Comparison of ENCODE assay signal across 8 cellular contexts in the genomic region with DNA sequence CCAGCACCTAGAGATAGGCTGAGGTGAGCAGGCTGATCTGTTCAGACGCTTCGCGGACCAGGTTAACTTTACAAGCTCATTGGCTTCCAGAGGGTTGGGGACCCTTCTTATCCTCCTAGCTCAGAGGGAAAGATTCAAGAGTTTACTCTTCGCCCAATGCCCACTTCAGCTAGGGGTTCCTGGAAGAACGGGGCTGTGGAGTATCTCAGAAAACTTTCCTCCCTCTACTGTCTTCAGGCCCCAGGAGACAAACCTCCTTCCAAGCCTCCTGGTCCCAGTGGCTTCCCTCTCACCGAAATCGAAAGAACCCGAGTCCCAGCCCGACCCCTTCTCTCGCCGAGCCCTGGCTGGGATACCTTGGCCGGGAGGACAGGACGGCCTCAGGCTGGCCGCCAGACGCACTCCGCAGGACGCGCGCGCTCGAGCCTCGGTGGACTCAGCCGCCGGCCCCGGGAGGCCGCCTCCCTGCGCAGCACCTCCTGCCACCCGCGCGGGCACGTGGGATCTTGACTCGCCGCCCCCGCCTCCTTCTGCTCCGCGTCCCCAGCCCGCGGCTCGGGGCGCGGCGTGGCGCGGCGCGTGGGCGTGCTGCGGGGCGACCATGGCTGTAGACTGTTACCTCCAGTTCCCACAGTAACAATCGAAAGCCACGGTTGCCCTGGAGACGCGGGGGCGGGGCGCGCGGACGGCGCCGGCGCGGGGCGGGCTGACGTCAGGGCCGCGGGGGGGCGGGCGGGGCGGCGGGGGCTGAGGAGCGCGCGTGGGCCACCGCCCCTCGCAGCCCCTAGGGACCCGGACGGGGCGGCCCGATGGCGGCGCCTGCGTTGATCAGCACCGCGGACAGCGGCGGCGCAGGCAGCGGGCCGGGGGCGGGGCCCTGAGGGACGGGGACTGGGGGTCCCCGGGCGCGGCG. TPM values are rescaled to one million over a fixed set of nuclear protein-coding genes. Genes with fewer than 3 reads are reported as not detected.
DNase-seq lines count a peak whose midpoint lies in the region; ATAC-seq and TF ChIP-seq lines count a peak whose summit lies in the region.

No MANE protein-coding gene starts in this region.

- peaks cover 22% of the 10 kb centered on the region for H3K27me3 Mint-ChIP-seq in endothelial cell (ENCODE audit: unreplicated experiment)

- H3K4me1 Mint-ChIP-seq in endothelial cell (ENCODE audit: unreplicated experiment): peaks cover 12% of the 10 kb centered on the region

- H3K9me3 Mint-ChIP-seq in endothelial cell (ENCODE audit: unreplicated experiment): no peaks in the 10 kb centered on the region

- peak; percentile 16 for DNase-seq in NCI-H510A treated with DMSO at 0.1 percent for 48 hours (lab: John Stamatoyannopoulos, UW)
- DNase-seq in NCI-H510A (lab: John Stamatoyannopoulos, UW): no peak
- DNase-seq in NCI-H748 treated with DMSO at 0.1 percent for 48 hours (lab: John Stamatoyannopoulos, UW): peak; percentile 59
- DNase-seq in activated CD8-positive, alpha-beta memory T cell treated with anti-CD3 and anti-CD28 coated beads, Interleukin-2, amount 50 U/mL, for 24 hours (ENCODE audit: extremely low read depth): peak; percentile 73
- DNase-seq in endothelial cell (ENCODE audit: low spot score): peak; percentile 86
- peak; percentile 84 to 85 for DNase-seq in stimulated activated CD8-positive, alpha-beta memory T cell treated with anti-CD3 and anti-CD28 coated beads, Interleukin-2, amount 100 ng/mL, for 48 hours (ENCODE audit: low read depth in 2 of 2)

- peaks cover 35% of the 10 kb centered on the region for H3K27me3 ChIP-seq in mononuclear cell (ENCODE audit: insufficient read depth, low read length)

- H3K4me3 ChIP-seq in mononuclear cell (ENCODE audit: low read length): peak overlapping the region; percentile 44

- H3K9me3 ChIP-seq in mononuclear cell (ENCODE audit: low read depth, low read length): no peaks in the 10 kb centered on the region

- TF ChIP-seq CTCF in endothelial cell (IDR thresholded peaks at IDR 0.05; ENCODE audit: unreplicated experiment): no peak

- peaks cover 30% of the 10 kb centered on the region for H3K4me1 ChIP-seq in mononuclear cell (ENCODE audit: insufficient read depth, low read length)

- H3K4me3 Mint-ChIP-seq in endothelial cell (ENCODE audit: unreplicated experiment): peak overlapping the region; percentile 89

- peak; percentile 50 for ATAC-seq in HG02981 (IDR thresholded peaks at IDR 0.05; ENCODE audit: unreplicated experiment)

- peak overlapping the region; percentile 64 for H3K27ac Mint-ChIP-seq in endothelial cell (ENCODE audit: unreplicated experiment)

- peaks cover 10% of the 10 kb centered on the region for H3K36me3 Mint-ChIP-seq in endothelial cell (ENCODE audit: low read depth, unreplicated experiment)

RNA-seq across cellular contexts. Expression of gene HIC1, which starts 5.3 kb away (rescaled TPM):
- 0.72 TPM for total RNA-seq in endothelial cell (ENCODE audit: unreplicated experiment)
- total RNA-seq in mononuclear cell: 16.4 TPM

RNA-seq across cellular contexts. Expression of gene OVCA2, which starts 7.8 kb away (rescaled TPM):
- total RNA-seq in endothelial cell (ENCODE audit: unreplicated experiment) (32.7 TPM), mononuclear cell (28.1 TPM)

RNA-seq across cellular contexts. Expression of gene DPH1, which starts 19.6 kb away (rescaled TPM):
- total RNA-seq in endothelial cell (ENCODE audit: unreplicated experiment) (27.1 TPM), mononuclear cell (47.5 TPM)

RNA-seq across cellular contexts. Expression of gene RTN4RL1, which starts 24.5 kb away (rescaled TPM):
- total RNA-seq in endothelial cell (ENCODE audit: unreplicated experiment) (not detected), mononuclear cell (not detected)

Comparison
In these comparisons a context has a peak if more than half of its experiments do, and no peak if none do; other contexts are left out.
1. RNA of gene HIC1, which starts 5.3 kb away (total RNA-seq): 16.4 TPM in mononuclear cell (single experiment); 0.72 TPM in endothelial cell (single experiment); every median in the first group is over 10 times any median in the second.